9 cellular contexts compared by ENCODE assay signal in the genomic region with DNA sequence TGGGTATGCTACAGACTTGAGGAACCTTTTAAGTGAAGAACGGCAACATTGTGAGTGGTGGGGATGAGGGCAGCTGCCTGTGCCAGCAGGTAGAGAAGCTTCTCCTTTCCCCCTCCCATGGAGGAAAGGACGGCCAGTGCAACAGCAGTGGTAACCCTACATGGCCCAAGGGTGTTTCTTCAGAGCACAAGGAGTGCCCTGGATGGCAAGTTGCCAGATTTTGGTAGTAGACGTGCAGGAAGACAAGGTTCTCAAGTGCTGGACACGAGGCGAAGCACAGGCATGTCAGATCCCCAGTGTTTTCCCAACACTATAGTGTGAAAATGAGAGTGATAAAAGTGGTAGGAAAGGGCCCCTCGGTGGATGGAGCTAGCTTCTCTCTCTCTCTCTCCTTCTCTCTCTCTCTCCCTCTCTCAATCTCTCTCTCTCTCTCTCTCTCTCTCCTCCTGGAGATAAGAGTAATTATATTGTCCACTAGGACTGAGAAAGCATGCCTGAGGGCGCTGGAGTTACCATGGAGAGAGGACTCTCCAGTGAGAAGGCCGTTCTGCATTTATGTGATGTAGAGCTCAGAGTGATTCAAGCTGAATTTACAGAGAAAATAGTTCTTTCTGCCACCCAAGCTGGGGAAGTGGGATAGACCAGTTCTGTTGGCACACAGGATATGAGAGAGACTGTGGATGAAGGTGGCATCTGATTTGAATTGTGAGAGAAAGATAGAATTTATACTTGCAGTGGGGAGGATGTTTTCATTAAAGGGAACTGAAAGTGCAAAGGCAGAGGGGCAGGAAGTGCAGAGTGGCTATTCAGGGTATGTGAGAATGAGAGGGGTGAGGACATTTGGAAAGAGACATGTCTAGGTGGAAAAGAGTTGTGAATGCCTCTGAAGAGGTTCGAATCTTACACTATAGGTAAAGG. TPM values are rescaled to one million over a fixed set of nuclear protein-coding genes. Genes with fewer than 3 reads are reported as not detected.
DNase-seq lines count a peak whose midpoint lies in the region; ATAC-seq and TF ChIP-seq lines count a peak whose summit lies in the region.
"Had no signal": no experiment of that assay in that cellular context is flagged by ENCODE, and none has a peak within 500 bp of the region (broad histone marks: within the 10 kb centered on the region; RNA-seq: fewer than 3 reads in every experiment).

No MANE protein-coding gene starts in this region.

- no peaks in the 10 kb centered on the region for H3K9me3 ChIP-seq in psoas muscle

- no peaks in the 10 kb centered on the region for H3K79me2 ChIP-seq in KMS-11 (ENCODE audit: insufficient read depth, low read depth)

- H2AFZ ChIP-seq in KMS-11 (ENCODE audit: low read depth) = peak overlapping the region; percentile 41; the same call in 1 of the 2 replicates

- TF ChIP-seq CTCF in KMS-11 (conservative IDR thresholded peaks at IDR 0.05; ENCODE audit: low read depth, low read length) = no peak
- TF ChIP-seq CTCF in foreskin keratinocyte (conservative IDR thresholded peaks at IDR 0.05) = no peak
- TF ChIP-seq CTCF in psoas muscle (IDR thresholded peaks at IDR 0.05) = no peak

- H3K4me1 ChIP-seq in KMS-11 (ENCODE audit: low read depth, poor library complexity, severe bottlenecking) (peaks cover 10% of the 10 kb centered on the region), foreskin keratinocyte (no peaks in the 10 kb centered on the region), psoas muscle (no peaks in the 10 kb centered on the region)

- DNase-seq in foreskin keratinocyte (peak in 1 of 2 donors; percentile 13), psoas muscle (no peak), ACHN (no peak), SHP77 (lab: John Stamatoyannopoulos, UW) (no peak)
- no peak for DNase-seq in activated CD8-positive, alpha-beta memory T cell treated with anti-CD3 and anti-CD28 coated beads, Interleukin-2, amount 50 U/mL, for 48 hours

- H3K4me3 ChIP-seq in KMS-11 (IDR thresholded peaks at IDR 0.05; ENCODE audit: insufficient read depth, low read depth, low read length) (no peak overlapping the region), psoas muscle (no peak overlapping the region)
- H3K4me3 ChIP-seq: lung had no signal

- intact Hi-C loops in psoas muscle (cut with DNase I) = no loop called here

- peak overlapping the region; percentile 13; the same call in 1 of the 2 replicates for H3K4me2 ChIP-seq in KMS-11

- H3K36me3 ChIP-seq in KMS-11 (ENCODE audit: insufficient read depth) (no peaks in the 10 kb centered on the region), psoas muscle (ENCODE audit: insufficient read depth in 1 of 2, low read depth in 1 of 2) (no peaks in the 10 kb centered on the region)

- no peak overlapping the region for H3K27ac ChIP-seq in KMS-11
- H3K27ac ChIP-seq in foreskin keratinocyte = no peak overlapping the region
- H3K27ac ChIP-seq in psoas muscle = no peak overlapping the region

- no peak overlapping the region for H3K9ac ChIP-seq in KMS-11

- H3K27me3 ChIP-seq in KMS-11 (ENCODE audit: insufficient read depth, low read depth) (no peaks in the 10 kb centered on the region), foreskin keratinocyte (no peaks in the 10 kb centered on the region), psoas muscle (ENCODE audit: insufficient read depth in 3 of 3, low read length in 2 of 3) (no peaks in the 10 kb centered on the region)

- in situ Hi-C loops in ACHN (cut with HindIII; ENCODE audit: low pct_ligation_motif_present, low pct_unique_long_range_greater_than_20kb, low sequenced_read_pairs) = no loop called here

- no peaks in the 10 kb centered on the region for H4K20me1 ChIP-seq in KMS-11 (ENCODE audit: insufficient read depth)

- WGBS in psoas muscle, 3 donors = 47 to 54% (median 54%) methylated on average over 9 of the region's 9 CpGs

- ATAC-seq in GM18499 (IDR thresholded peaks at IDR 0.05; ENCODE audit: insufficient read depth, unreplicated experiment) (peak; percentile 98), GM21717 (IDR thresholded peaks at IDR 0.05; ENCODE audit: unreplicated experiment) (peak; percentile 98), foreskin keratinocyte (peak; percentile 19), psoas muscle (no peak)

RNA-seq across cellular contexts. Expression of a gene that starts 25.6 kb away (rescaled TPM):
- total RNA-seq in foreskin keratinocyte (not detected in 2 replicates), psoas muscle (under 1 TPM in 3 of 4 donors, not detected in 1; 0.07 to 0.15 (median 0.11) TPM)
- polyA plus RNA-seq in foreskin keratinocyte (not detected in 2 replicates), psoas muscle (under 1 TPM; 0.04 to 0.08 (median 0.04) TPM)

Comparison
In these comparisons a context has a peak if more than half of its experiments do, and no peak if none do; other contexts are left out.
1. ATAC-seq: peak in GM18499 (single experiment), GM21717 (single experiment) and foreskin keratinocyte (single experiment); none in psoas muscle (0 of 4).